7 cellular contexts compared by ENCODE assay signal in genomic region chr11:27816200-27816599, GRCh38.
"Had no signal": no experiment of that assay in that cellular context is flagged by ENCODE, and none has a peak within 500 bp of the region (broad histone marks: within the 10 kb centered on the region; RNA-seq: fewer than 3 reads in every experiment).

No MANE protein-coding gene starts in this region.

- H3K27ac ChIP-seq: KMS-11 had no signal

- FAIRE-seq: HTR-8/SVneo had no signal

- H3K4me2 ChIP-seq: KMS-11 had no signal

- DNase-seq: GOT3, H7, HCEC 1CT, Karpas-422, KBM-7 had no signal

- H3K9ac ChIP-seq: KMS-11 had no signal
